ENCODE assay signal across 11 cellular contexts in genomic region chr9:131651599-131651998, GRCh38.
DNase-seq lines count a peak whose midpoint lies in the region; TF ChIP-seq lines count a peak whose summit lies in the region.
"Had no signal": no experiment of that assay in that cellular context is flagged by ENCODE, and none has a peak within 500 bp of the region (broad histone marks: within the 10 kb centered on the region; RNA-seq: fewer than 3 reads in every experiment).

No MANE protein-coding gene starts in this region.

- H3K27ac ChIP-seq in PC-9 (no peak overlapping the region; the same call in 1 of the 2 replicates), WERI-Rb-1 (no peak overlapping the region)

- peaks cover 48% of the 10 kb centered on the region for H3K4me1 Mint-ChIP-seq in nephron progenitor cell

- peaks cover 19% of the 10 kb centered on the region; the same call in 1 of the 2 replicates for H3K79me2 ChIP-seq in PC-9 (ENCODE audit: low read depth)

- no peak overlapping the region for H3K27ac Mint-ChIP-seq in nephron progenitor cell

- BruUV-seq in PC-9 (replicated peaks; lab: Mats Ljungman, UMichigan): no TSS peak

- H3F3A ChIP-seq in PC-9 (ENCODE audit: insufficient read depth, low read depth): 0 out of 2 replicates have a peak, but pooled peaks cover 6% of the 10 kb centered on the region

- peak overlapping the region; percentile 21; the same call in 1 of the 2 replicates for H3K4me2 ChIP-seq in PC-9
- peak overlapping the region; percentile 15 for H3K4me2 ChIP-seq in skeletal muscle satellite cell (ENCODE audit: low read length)

- no peak for TF ChIP-seq CTCF in PC-9 (conservative IDR thresholded peaks at IDR 0.05)
- TF ChIP-seq CTCF in epithelial cell of esophagus (IDR thresholded peaks at IDR 0.05; ENCODE audit: insufficient read depth, low read depth, low read length, missing control alignments): no peak
- TF ChIP-seq CTCF in nephron progenitor cell (IDR thresholded peaks at IDR 0.05): no peak
- TF ChIP-seq CTCF in WERI-Rb-1 (IDR thresholded peaks at IDR 0.05; ENCODE audit: low read depth, low read length): no peak

- H4K20me1 ChIP-seq in PC-9 (ENCODE audit: insufficient read depth): no peaks in the 10 kb centered on the region

- peak overlapping the region; percentile 36 for H3K9ac ChIP-seq in skeletal muscle satellite cell (ENCODE audit: low read depth, low read length)

- H3K4me1 ChIP-seq in PC-9 (replicated peaks; ENCODE audit: insufficient read depth): peaks cover 29% of the 10 kb centered on the region
- H3K4me1 ChIP-seq in skeletal muscle satellite cell (ENCODE audit: control insufficient read depth, insufficient read depth, low read length): peaks cover 25% of the 10 kb centered on the region

- no peak overlapping the region for H2AFZ ChIP-seq in PC-9

- no peaks in the 10 kb centered on the region for H3K9me3 Mint-ChIP-seq in nephron progenitor cell

- H3K36me3 ChIP-seq in PC-9 (ENCODE audit: low read depth) (no peaks in the 10 kb centered on the region), skeletal muscle satellite cell (ENCODE audit: insufficient read depth, low read length) (no peaks in the 10 kb centered on the region), WERI-Rb-1 (peaks cover 4% of the 10 kb centered on the region)

- peak; percentile 79 for DNase-seq in HCEC 1CT
- DNase-seq in PC-9: peak in 1 of 2 experiments; percentile 72
- DNase-seq in epithelial cell of esophagus (ENCODE audit: low read depth): peak; percentile 92
- no peak for DNase-seq in nephron progenitor cell
- no peak for DNase-seq in posterior cingulate gyrus
- DNase-seq in stimulated activated CD4-positive, alpha-beta T cell treated with anti-CD3 and anti-CD28 coated beads, Interleukin-4, amount 100 ng/mL, for 4 hours: no peak
- no peak for DNase-seq in WERI-Rb-1
- DNase-seq: activated CD4-positive, alpha-beta T cell treated with anti-CD3 and anti-CD28 coated beads, Interleukin-2, amount 50 U/mL, for 4 hours; central memory CD4-positive, alpha-beta T cell; occipital lobe had no signal

- intact Hi-C loops in PC-9 (cut with micrococcal nuclease; ENCODE audit: unreplicated experiment): no loop called here
- intact Hi-C loops in posterior cingulate gyrus (cut with DNase I): no loop called here

- H3K9me2 ChIP-seq in PC-9 (ENCODE audit: insufficient read depth): no peaks in the 10 kb centered on the region

- H3K27me3 Mint-ChIP-seq in nephron progenitor cell (ENCODE audit: low read depth, poor library complexity): no peaks in the 10 kb centered on the region

- H3K9me3 ChIP-seq in PC-9 (ENCODE audit: insufficient read depth, low read depth) (no peaks in the 10 kb centered on the region), skeletal muscle satellite cell (replicated peaks; ENCODE audit: low read length) (no peaks in the 10 kb centered on the region), WERI-Rb-1 (ENCODE audit: severe bottlenecking) (no peaks in the 10 kb centered on the region)

- peaks cover 11% of the 10 kb centered on the region for H3K36me3 Mint-ChIP-seq in nephron progenitor cell (ENCODE audit: low read depth)

- H3K27me3 ChIP-seq in PC-9 (ENCODE audit: insufficient read depth, low read depth) (no peaks in the 10 kb centered on the region), skeletal muscle satellite cell (ENCODE audit: control insufficient read depth, insufficient read depth, low read length) (no peaks in the 10 kb centered on the region), WERI-Rb-1 (ENCODE audit: insufficient read depth, low read depth, severe bottlenecking) (no peaks in the 10 kb centered on the region)

- H3K4me3 Mint-ChIP-seq in nephron progenitor cell: no peak overlapping the region

- POLR2A ChIA-PET in PC-9 (lab: Charles Lee; ENCODE audit: unreplicated experiment): interaction anchor here (0.5 to 0.7 kb wide), 2 partner anchors 25 to 38 kb away, joined by 3 read pairs; no protein-coding TSS in a partner anchor

- H3K4me3 ChIP-seq in PC-9: no peak overlapping the region
- no peak overlapping the region for H3K4me3 ChIP-seq in epithelial cell of esophagus (ENCODE audit: low read length)
- H3K4me3 ChIP-seq in skeletal muscle satellite cell (ENCODE audit: low read length): no peak overlapping the region
- no peak overlapping the region for H3K4me3 ChIP-seq in WERI-Rb-1 (ENCODE audit: low read depth, low read length)

- CTCF ChIA-PET in PC-9 (lab: Charles Lee): no interaction called here

Comparison
In these comparisons a context has a peak if more than half of its experiments do, and no peak if none do; other contexts are left out.
1. DNase-seq: peak in HCEC 1CT (single experiment) and epithelial cell of esophagus (single experiment); none in nephron progenitor cell (single experiment), posterior cingulate gyrus (0 of 10), stimulated activated CD4-positive, alpha-beta T cell treated with anti-CD3 and anti-CD28 coated beads, Interleukin-4, amount 100 ng/mL, for 4 hours (0 of 2) and WERI-Rb-1 (single experiment).